9 cellular contexts compared by ENCODE assay signal in genomic region chr5:37840036-37840909, GRCh38. TPM values are rescaled to one million over a fixed set of nuclear protein-coding genes. Genes with fewer than 3 reads are reported as not detected.
A peak's percentile ranks its signal among the peaks of the same experiment; 100 is the strongest.
DNase-seq lines count a peak whose midpoint lies in the region; ATAC-seq and TF ChIP-seq lines count a peak whose summit lies in the region.
"Had no signal": no experiment of that assay in that cellular context is flagged by ENCODE, and none has a peak within 500 bp of the region (broad histone marks: within the 10 kb centered on the region; RNA-seq: fewer than 3 reads in every experiment).

Gene GDNF, minus strand, starts transcription at chr5:37840041. Its CDS starts 5,245 bp downstream, at chr5:37834796.

- TF ChIP-seq CTCF in AG09309 (IDR thresholded peaks at IDR 0.05; ENCODE audit: control insufficient read depth, insufficient read depth, low read depth, low read length, missing control alignments) (peak; percentile 23), GM20000 (IDR thresholded peaks at IDR 0.05; ENCODE audit: extremely low read depth, missing control alignments) (no peak), right atrium auricular region (IDR thresholded peaks at IDR 0.05) (peak in 1 of 2 donors; percentile 50), retinal pigment epithelial cell (conservative IDR thresholded peaks at IDR 0.05; ENCODE audit: low read depth, low read length) (peak; percentile 16)

- H3K4me3 ChIP-seq in AG09309 (ENCODE audit: control insufficient read depth, low read depth, low read length) (peak within 1 kb of the TSS; percentile 93), right atrium auricular region (peak within 1 kb of the TSS; percentile 42 to 57), retinal pigment epithelial cell (ENCODE audit: low read length) (peak within 1 kb of the TSS; percentile 24)
- H3K4me3 ChIP-seq: lung had no signal

- DNase-seq in AG09309 (ENCODE audit: low read depth) (no peak), GM20000 (ENCODE audit: low spot score) (peak; percentile 39), right atrium auricular region (ENCODE audit: low spot score) (no peak), retinal pigment epithelial cell (ENCODE audit: low read depth) (no peak), T-helper 2 cell (no peak), mesenteric fat pad (ENCODE audit: low spot score) (no peak)
- no peak for DNase-seq in stimulated activated naive CD4-positive, alpha-beta T cell (lab: John Stamatoyannopoulos, UW)

- no peak within 1 kb of the TSS for H3K27ac Mint-ChIP-seq in activated T-helper 17 cell treated with anti-CD3 and anti-CD28 coated beads, Interleukin-2, amount 50 U/mL, for 72 hours

- H3K27me3 Mint-ChIP-seq in activated T-helper 17 cell treated with anti-CD3 and anti-CD28 coated beads, Interleukin-2, amount 50 U/mL, for 72 hours = peaks cover 58% of the 10 kb centered on the region

- H3K4me3 Mint-ChIP-seq in activated T-helper 17 cell treated with anti-CD3 and anti-CD28 coated beads, Interleukin-2, amount 50 U/mL, for 72 hours = peak within 1 kb of the TSS; percentile 56

- H3K36me3 ChIP-seq in right atrium auricular region = no peaks in the 10 kb centered on the region

- no peaks in the 10 kb centered on the region for H3K36me3 Mint-ChIP-seq in activated T-helper 17 cell treated with anti-CD3 and anti-CD28 coated beads, Interleukin-2, amount 50 U/mL, for 72 hours (ENCODE audit: low read depth)

- no peaks in the 10 kb centered on the region for H3K9me3 Mint-ChIP-seq in activated T-helper 17 cell treated with anti-CD3 and anti-CD28 coated beads, Interleukin-2, amount 50 U/mL, for 72 hours

- H3K9me3 ChIP-seq in right atrium auricular region = no peaks in the 10 kb centered on the region

- H3K4me1 Mint-ChIP-seq in activated T-helper 17 cell treated with anti-CD3 and anti-CD28 coated beads, Interleukin-2, amount 50 U/mL, for 72 hours = peaks cover 5% of the 10 kb centered on the region

- H3K27ac ChIP-seq in right atrium auricular region = peak within 1 kb of the TSS; percentile 72 to 82

- peaks cover 0 to 47% of the 10 kb centered on the region in 2 donors for H3K4me1 ChIP-seq in right atrium auricular region

- H3K27me3 ChIP-seq in right atrium auricular region = peaks cover 0 to 14% of the 10 kb centered on the region in 2 donors

- no peak for ATAC-seq in activated T-helper 17 cell treated with anti-CD3 and anti-CD28 coated beads, Interleukin-2, amount 50 U/mL, for 72 hours (replicated peaks)

RNA-seq across cellular contexts. Expression of gene GDNF, which starts in this region (rescaled TPM):
- total RNA-seq in activated T-helper 17 cell treated with anti-CD3 and anti-CD28 coated beads, Interleukin-2, amount 50 U/mL, for 72 hours = not detected
- total RNA-seq in right atrium auricular region = under 1 TPM; 0.19 to 0.31 TPM
- 0.13 TPM for total RNA-seq in mesenteric fat pad
- total RNA-seq: lung had no signal

Comparison
In these comparisons a context has a peak if more than half of its experiments do, and no peak if none do; other contexts are left out.
1. H3K4me3 ChIP-seq: peak in every context shown above with its lines; median percentile 93 in AG09309; 50 in right atrium auricular region; 24 in retinal pigment epithelial cell.